Comparison of ENCODE assay signal across 1 cellular context in the genomic region with DNA sequence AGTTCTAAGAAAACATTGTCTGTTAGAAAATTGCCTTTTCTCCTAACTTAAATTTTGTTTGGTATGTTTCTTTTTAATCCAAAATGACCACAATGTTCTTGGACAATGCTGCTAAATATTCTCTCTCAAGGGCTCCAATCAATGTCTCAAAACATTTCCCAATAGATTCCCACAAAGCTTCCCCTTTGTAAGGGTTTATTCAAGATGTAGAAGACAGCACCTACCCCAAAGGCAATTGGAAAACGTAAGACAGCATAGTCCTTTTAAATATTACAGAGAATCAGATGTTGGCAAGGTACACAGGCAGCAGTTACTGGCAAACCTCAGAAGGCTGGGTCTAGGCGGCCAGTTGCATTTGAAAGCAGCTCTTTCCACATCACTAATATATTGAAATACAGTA.
TF ChIP-seq lines count a peak whose summit lies in the region.

No MANE protein-coding gene starts in this region.

TF ChIP-seq in H1, 55 proteins besides CTCF, POLR2A, EP300 and RAD21:
- TF ChIP-seq SP1 (IDR thresholded peaks at IDR 0.05; ENCODE audit: low read depth, low read length) = no peak
- no peak for TF ChIP-seq SIN3A (conservative IDR thresholded peaks at IDR 0.05 in 1 of 2, IDR thresholded peaks at IDR 0.05 in 1 of 2; ENCODE audit: low read depth in 1 of 2, low read length in 2 of 2)
- no peak for TF ChIP-seq HDAC6 (IDR thresholded peaks at IDR 0.05; ENCODE audit: low read depth, low read length)
- TF ChIP-seq, protein P1, sequence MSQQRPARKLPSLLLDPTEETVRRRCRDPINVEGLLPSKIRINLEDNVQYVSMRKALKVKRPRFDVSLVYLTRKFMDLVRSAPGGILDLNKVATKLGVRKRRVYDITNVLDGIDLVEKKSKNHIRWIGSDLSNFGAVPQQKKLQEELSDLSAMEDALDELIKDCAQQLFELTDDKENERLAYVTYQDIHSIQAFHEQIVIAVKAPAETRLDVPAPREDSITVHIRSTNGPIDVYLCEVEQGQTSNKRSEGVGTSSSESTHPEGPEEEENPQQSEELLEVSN (IDR thresholded peaks at IDR 0.05) = no peak
- no peak for TF ChIP-seq SIX5 (IDR thresholded peaks at IDR 0.05; ENCODE audit: low read depth, low read length)
- no peak for TF ChIP-seq CTBP2 (IDR thresholded peaks at IDR 0.05; ENCODE audit: borderline replicate concordance, insufficient read depth, insufficient read length, low read length)
- no peak for TF ChIP-seq CHD2 (IDR thresholded peaks at IDR 0.05; ENCODE audit: low read length)
- no peak for TF ChIP-seq YY1 (IDR thresholded peaks at IDR 0.05; ENCODE audit: low read depth, low read length)
- TF ChIP-seq CBX8 (IDR thresholded peaks at IDR 0.05; ENCODE audit: borderline replicate concordance, low read depth, low read length) = no peak
- no peak for TF ChIP-seq RBBP5 (IDR thresholded peaks at IDR 0.05; ENCODE audit: borderline replicate concordance, low read depth, low read length)
- TF ChIP-seq POU5F1 (IDR thresholded peaks at IDR 0.05; ENCODE audit: low read depth, low read length) = no peak
- no peak for TF ChIP-seq SAP30 (IDR thresholded peaks at IDR 0.05; ENCODE audit: insufficient read depth, insufficient replicate concordance, low read length)
- TF ChIP-seq SP4 (IDR thresholded peaks at IDR 0.05; ENCODE audit: low read length) = no peak
- no peak for TF ChIP-seq TEAD4 (IDR thresholded peaks at IDR 0.05; ENCODE audit: low read depth, low read length)
